Comparison of ENCODE assay signal across 22 cellular contexts in genomic region chr15:52870015-52870414, GRCh38.
"Had no signal": no experiment of that assay in that cellular context is flagged by ENCODE, and none has a peak within 500 bp of the region (broad histone marks: within the 10 kb centered on the region; RNA-seq: fewer than 3 reads in every experiment).

No MANE protein-coding gene starts in this region.

- H3K4me1 Mint-ChIP-seq: immature natural killer cell; memory B cell; natural killer cell; stimulated activated memory B cell treated with anti-CD40 and anti-IgM and Interleukin-4, amounts not matched to agents 10 μg/mL and 1 μg/mL and 100 μg/mL, for 72 hours had no signal

- DNase-seq: effector CD8-positive, alpha-beta T cell; erythroblast; esophagus squamous epithelium; immature natural killer cell; left ventricle myocardium superior; lower lobe of right lung; natural killer cell; stimulated activated CD4-positive, alpha-beta T cell treated with anti-CD3 and anti-CD28 coated beads, Interleukin-12 subunit alpha, Interleukin-12 subunit beta, amount 100 ng/mL, for 4 hours; stimulated activated CD4-positive, alpha-beta T cell treated with anti-CD3 and anti-CD28 coated beads, Interleukin-1b, Interleukin-23, amount 100 ng/mL, for 48 hours; stimulated activated CD4-positive, alpha-beta T cell treated with anti-CD3 and anti-CD28 coated beads, Interleukin-4, amount 100 ng/mL, for 24 hours; stimulated activated naive CD8-positive, alpha-beta T cell treated with anti-CD3 and anti-CD28 coated beads, Interleukin-15, Interleukin-2, amounts not matched to agents 100 U/mL and 50 U/mL, for 24 hours; transverse colon; upper lobe of right lung; uterus had no signal

- H3K9ac ChIP-seq: parathyroid adenoma had no signal

- ATAC-seq: left ventricle myocardium superior; lower lobe of right lung; natural killer cell; sciatic nerve; stimulated activated memory B cell treated with anti-CD40 and anti-IgM and Interleukin-4, amounts not matched to agents 10 μg/mL and 1 μg/mL and 100 μg/mL, for 72 hours; stimulated activated naive CD8-positive, alpha-beta T cell treated with anti-CD3 and anti-CD28 coated beads, Interleukin-15, Interleukin-2, amounts not matched to agents 100 U/mL and 50 U/mL, for 24 hours; upper lobe of right lung had no signal

- H3K27ac ChIP-seq: esophagus squamous epithelium, lower lobe of right lung, parathyroid adenoma, prostate gland, right atrium auricular region, suprapubic skin, transverse colon, upper lobe of right lung, uterus had no signal

- H3K36me3 ChIP-seq: esophagus squamous epithelium, lower lobe of right lung, prostate gland, right atrium auricular region, suprapubic skin, transverse colon, upper lobe of right lung, uterus had no signal

- H3K4me3 ChIP-seq: esophagus squamous epithelium, lower lobe of right lung, prostate gland, right atrium auricular region, smooth muscle cell, suprapubic skin, transverse colon, upper lobe of right lung, uterus had no signal

- H2AFZ ChIP-seq: parathyroid adenoma had no signal

- H3K4me1 ChIP-seq: esophagus squamous epithelium, lower lobe of right lung, parathyroid adenoma, prostate gland, right atrium auricular region, suprapubic skin, transverse colon, upper lobe of right lung, uterus had no signal

- H3K4me2 ChIP-seq: smooth muscle cell had no signal

- H3K27ac Mint-ChIP-seq: immature natural killer cell; memory B cell; natural killer cell; stimulated activated memory B cell treated with anti-CD40 and anti-IgM and Interleukin-4, amounts not matched to agents 10 μg/mL and 1 μg/mL and 100 μg/mL, for 72 hours had no signal

- H3K36me3 Mint-ChIP-seq: immature natural killer cell; memory B cell; natural killer cell; stimulated activated memory B cell treated with anti-CD40 and anti-IgM and Interleukin-4, amounts not matched to agents 10 μg/mL and 1 μg/mL and 100 μg/mL, for 72 hours had no signal

- H3K79me2 ChIP-seq: parathyroid adenoma had no signal

- H3K27me3 ChIP-seq: esophagus squamous epithelium, right atrium auricular region, suprapubic skin, transverse colon, upper lobe of right lung, uterus had no signal

- H3K9me3 ChIP-seq: lower lobe of right lung, prostate gland, right atrium auricular region, suprapubic skin, upper lobe of right lung, uterus had no signal

- H3K4me3 Mint-ChIP-seq: immature natural killer cell; memory B cell; natural killer cell; stimulated activated memory B cell treated with anti-CD40 and anti-IgM and Interleukin-4, amounts not matched to agents 10 μg/mL and 1 μg/mL and 100 μg/mL, for 72 hours had no signal
